Comparison of ENCODE assay signal across 10 cellular contexts in genomic region chr9:12426198-12426864, GRCh38.
A peak's percentile ranks its signal among the peaks of the same experiment; 100 is the strongest.
DNase-seq lines count a peak whose midpoint lies in the region; ATAC-seq and TF ChIP-seq lines count a peak whose summit lies in the region.
"Had no signal": no experiment of that assay in that cellular context is flagged by ENCODE, and none has a peak within 500 bp of the region (broad histone marks: within the 10 kb centered on the region; RNA-seq: fewer than 3 reads in every experiment).

No MANE protein-coding gene starts in this region.

- no peak overlapping the region for H3K27ac Mint-ChIP-seq in T-cell
- H3K27ac Mint-ChIP-seq: activated naive CD8-positive, alpha-beta T cell treated with anti-CD3 and anti-CD28 coated beads, Interleukin-2, amount 50 U/mL, for 24 hours had no signal

- no peak overlapping the region for H3K4me3 ChIP-seq in epithelial cell of esophagus (ENCODE audit: low read length)
- H3K4me3 ChIP-seq in retinal pigment epithelial cell (ENCODE audit: low read length): no peak overlapping the region
- H3K4me3 ChIP-seq: prostate gland had no signal

- no peaks in the 10 kb centered on the region for H3K36me3 Mint-ChIP-seq in T-cell

- ATAC-seq in T-cell (replicated peaks in 1 of 4) (no peak), GM21825 (IDR thresholded peaks at IDR 0.05; ENCODE audit: unreplicated experiment) (no peak)
- ATAC-seq: activated naive CD8-positive, alpha-beta T cell treated with anti-CD3 and anti-CD28 coated beads, Interleukin-2, amount 50 U/mL, for 24 hours had no signal

- H3K27me3 Mint-ChIP-seq in T-cell: no peaks in the 10 kb centered on the region
- H3K27me3 Mint-ChIP-seq: activated naive CD8-positive, alpha-beta T cell treated with anti-CD3 and anti-CD28 coated beads, Interleukin-2, amount 50 U/mL, for 24 hours had no signal

- H3K4me3 Mint-ChIP-seq in T-cell: no peak overlapping the region
- H3K4me3 Mint-ChIP-seq: activated naive CD8-positive, alpha-beta T cell treated with anti-CD3 and anti-CD28 coated beads, Interleukin-2, amount 50 U/mL, for 24 hours had no signal

- peak; percentile 31 for TF ChIP-seq CTCF in epithelial cell of esophagus (IDR thresholded peaks at IDR 0.05; ENCODE audit: insufficient read depth, low read depth, low read length, missing control alignments)
- TF ChIP-seq CTCF in retinal pigment epithelial cell (conservative IDR thresholded peaks at IDR 0.05; ENCODE audit: low read depth, low read length): peak; percentile 49

- no peaks in the 10 kb centered on the region for H3K4me1 Mint-ChIP-seq in T-cell
- H3K4me1 Mint-ChIP-seq: activated naive CD8-positive, alpha-beta T cell treated with anti-CD3 and anti-CD28 coated beads, Interleukin-2, amount 50 U/mL, for 24 hours had no signal

- H3K9me3 Mint-ChIP-seq in T-cell: peaks cover 0 to 45% (median 26%) of the 10 kb centered on the region in 3 donors

- CTCF ChIA-PET in T-cell (lab: Charles Lee): no interaction called here

- POLR2A ChIA-PET in T-cell (lab: Charles Lee): no interaction called here

- DNase-seq in NCI-H510A treated with DMSO at 0.1 percent for 48 hours (lab: John Stamatoyannopoulos, UW) (peak; percentile 63), NCI-H510A (lab: John Stamatoyannopoulos, UW) (no peak), NCI-H748 (lab: John Stamatoyannopoulos, UW; ENCODE audit: unreplicated experiment) (peak; percentile 62), epithelial cell of esophagus (ENCODE audit: low read depth) (peak; percentile 32), retinal pigment epithelial cell (ENCODE audit: low read depth) (no peak), T-cell (no peak)
- DNase-seq in stimulated activated CD4-positive, alpha-beta T cell treated with anti-CD3 and anti-CD28 coated beads, Interleukin-4, amount 100 ng/mL, for 4 hours: no peak
- DNase-seq: activated naive CD8-positive, alpha-beta T cell treated with anti-CD3 and anti-CD28 coated beads, Interleukin-2, amount 50 U/mL, for 24 hours had no signal

Comparison
In these comparisons a context has a peak if more than half of its experiments do, and no peak if none do; other contexts are left out.
1. DNase-seq: peak in NCI-H510A treated with DMSO at 0.1 percent for 48 hours (single experiment), NCI-H748 (single experiment) and epithelial cell of esophagus (single experiment); none in NCI-H510A (single experiment), retinal pigment epithelial cell (single experiment), T-cell (0 of 34) and stimulated activated CD4-positive, alpha-beta T cell treated with anti-CD3 and anti-CD28 coated beads, Interleukin-4, amount 100 ng/mL, for 4 hours (0 of 2).